In the genomic region with DNA sequence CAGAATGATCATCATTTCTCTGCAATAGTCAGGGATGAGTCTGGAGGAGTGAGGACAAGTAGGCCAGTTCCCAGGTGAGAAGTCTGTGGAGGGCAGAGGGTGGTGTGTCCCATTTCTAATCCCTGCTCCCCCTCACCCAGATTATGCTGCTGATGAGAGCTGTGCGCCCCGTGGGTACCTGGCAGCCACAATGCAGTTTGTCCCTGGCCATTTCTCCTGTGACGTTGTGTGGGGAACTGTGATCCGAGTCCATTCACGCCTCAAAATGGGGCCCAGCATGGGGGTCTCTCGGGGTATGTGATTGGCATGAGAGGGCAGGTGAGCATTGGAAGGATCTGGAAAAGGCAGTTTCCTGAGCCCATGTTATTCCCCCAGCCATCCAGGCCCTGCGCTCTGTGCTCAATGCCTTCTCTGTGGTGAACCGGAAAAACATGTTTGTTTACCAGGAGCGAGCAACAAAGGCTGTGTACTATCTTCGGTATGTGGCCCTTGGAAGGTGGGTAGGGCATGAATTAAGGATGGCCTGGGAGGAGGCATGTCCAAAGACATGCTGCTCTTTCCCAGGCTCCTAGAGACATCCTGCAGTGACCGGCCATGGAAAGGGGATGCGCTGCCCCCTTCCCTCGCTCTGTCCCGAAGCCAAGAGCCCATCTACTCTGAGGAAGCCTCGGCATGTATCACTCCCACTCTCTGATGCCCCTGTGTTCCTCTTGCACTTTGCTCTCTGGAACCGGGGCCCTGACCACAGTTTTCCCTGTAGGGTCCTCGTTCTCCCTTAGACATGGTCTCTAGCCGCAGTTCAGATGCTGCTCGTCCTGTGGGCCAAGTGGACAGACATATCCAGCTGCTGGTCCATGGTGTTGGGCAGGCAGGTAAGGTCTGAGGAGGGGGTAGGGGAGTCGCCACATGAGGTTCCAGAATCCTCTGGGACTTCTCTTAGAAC, we compare ENCODE assay signal across 1 cellular context.
TF ChIP-seq lines count a peak whose summit lies in the region.

No MANE protein-coding gene starts in this region.

TF ChIP-seq in WTC11, 78 proteins besides CTCF, POLR2A, EP300 and RAD21 (continued from another document):
- no peak for TF ChIP-seq USF2 (CRISPR knock-in tag; IDR thresholded peaks at IDR 0.05)
- no peak for TF ChIP-seq ATF3 (CRISPR knock-in tag; conservative IDR thresholded peaks at IDR 0.05)
- TF ChIP-seq ZNF532 (CRISPR knock-in tag; IDR thresholded peaks at IDR 0.05; ENCODE audit: borderline replicate concordance): no peak
- no peak for TF ChIP-seq MYBL2 (CRISPR knock-in tag; IDR thresholded peaks at IDR 0.05)
- TF ChIP-seq, protein P1, sequence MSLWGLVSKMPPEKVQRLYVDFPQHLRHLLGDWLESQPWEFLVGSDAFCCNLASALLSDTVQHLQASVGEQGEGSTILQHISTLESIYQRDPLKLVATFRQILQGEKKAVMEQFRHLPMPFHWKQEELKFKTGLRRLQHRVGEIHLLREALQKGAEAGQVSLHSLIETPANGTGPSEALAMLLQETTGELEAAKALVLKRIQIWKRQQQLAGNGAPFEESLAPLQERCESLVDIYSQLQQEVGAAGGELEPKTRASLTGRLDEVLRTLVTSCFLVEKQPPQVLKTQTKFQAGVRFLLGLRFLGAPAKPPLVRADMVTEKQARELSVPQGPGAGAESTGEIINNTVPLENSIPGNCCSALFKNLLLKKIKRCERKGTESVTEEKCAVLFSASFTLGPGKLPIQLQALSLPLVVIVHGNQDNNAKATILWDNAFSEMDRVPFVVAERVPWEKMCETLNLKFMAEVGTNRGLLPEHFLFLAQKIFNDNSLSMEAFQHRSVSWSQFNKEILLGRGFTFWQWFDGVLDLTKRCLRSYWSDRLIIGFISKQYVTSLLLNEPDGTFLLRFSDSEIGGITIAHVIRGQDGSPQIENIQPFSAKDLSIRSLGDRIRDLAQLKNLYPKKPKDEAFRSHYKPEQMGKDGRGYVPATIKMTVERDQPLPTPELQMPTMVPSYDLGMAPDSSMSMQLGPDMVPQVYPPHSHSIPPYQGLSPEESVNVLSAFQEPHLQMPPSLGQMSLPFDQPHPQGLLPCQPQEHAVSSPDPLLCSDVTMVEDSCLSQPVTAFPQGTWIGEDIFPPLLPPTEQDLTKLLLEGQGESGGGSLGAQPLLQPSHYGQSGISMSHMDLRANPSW (CRISPR knock-in tag; conservative IDR thresholded peaks at IDR 0.05; ENCODE audit: low read depth): no peak
TF ChIP-seq in WTC11: peak in this region for 0.
